1 cellular context compared by ENCODE assay signal in the genomic region with DNA sequence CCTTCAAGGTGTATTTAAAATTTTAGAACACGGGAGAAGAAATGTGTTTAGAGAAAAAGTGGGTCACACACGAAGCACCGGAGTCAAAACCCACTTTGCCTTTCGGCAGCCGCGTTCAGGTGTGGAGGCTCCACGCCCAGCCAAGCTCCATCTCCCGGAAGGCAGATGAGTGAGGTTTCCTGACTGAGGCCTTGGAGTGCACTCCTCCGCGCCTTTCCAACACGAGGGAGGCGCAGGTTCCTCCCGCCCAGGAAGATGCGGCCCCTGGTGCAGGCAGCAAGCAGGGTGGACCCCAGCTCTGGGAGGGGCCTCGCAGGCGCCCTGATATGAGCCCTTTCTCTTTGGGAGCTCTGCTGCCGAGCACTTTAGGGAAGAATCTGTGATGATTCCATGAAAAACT.
TF ChIP-seq lines count a peak whose summit lies in the region.

No MANE protein-coding gene starts in this region.

TF ChIP-seq in GM12878, 131 proteins besides CTCF, POLR2A, EP300 and RAD21:
- TF ChIP-seq, protein P1, sequence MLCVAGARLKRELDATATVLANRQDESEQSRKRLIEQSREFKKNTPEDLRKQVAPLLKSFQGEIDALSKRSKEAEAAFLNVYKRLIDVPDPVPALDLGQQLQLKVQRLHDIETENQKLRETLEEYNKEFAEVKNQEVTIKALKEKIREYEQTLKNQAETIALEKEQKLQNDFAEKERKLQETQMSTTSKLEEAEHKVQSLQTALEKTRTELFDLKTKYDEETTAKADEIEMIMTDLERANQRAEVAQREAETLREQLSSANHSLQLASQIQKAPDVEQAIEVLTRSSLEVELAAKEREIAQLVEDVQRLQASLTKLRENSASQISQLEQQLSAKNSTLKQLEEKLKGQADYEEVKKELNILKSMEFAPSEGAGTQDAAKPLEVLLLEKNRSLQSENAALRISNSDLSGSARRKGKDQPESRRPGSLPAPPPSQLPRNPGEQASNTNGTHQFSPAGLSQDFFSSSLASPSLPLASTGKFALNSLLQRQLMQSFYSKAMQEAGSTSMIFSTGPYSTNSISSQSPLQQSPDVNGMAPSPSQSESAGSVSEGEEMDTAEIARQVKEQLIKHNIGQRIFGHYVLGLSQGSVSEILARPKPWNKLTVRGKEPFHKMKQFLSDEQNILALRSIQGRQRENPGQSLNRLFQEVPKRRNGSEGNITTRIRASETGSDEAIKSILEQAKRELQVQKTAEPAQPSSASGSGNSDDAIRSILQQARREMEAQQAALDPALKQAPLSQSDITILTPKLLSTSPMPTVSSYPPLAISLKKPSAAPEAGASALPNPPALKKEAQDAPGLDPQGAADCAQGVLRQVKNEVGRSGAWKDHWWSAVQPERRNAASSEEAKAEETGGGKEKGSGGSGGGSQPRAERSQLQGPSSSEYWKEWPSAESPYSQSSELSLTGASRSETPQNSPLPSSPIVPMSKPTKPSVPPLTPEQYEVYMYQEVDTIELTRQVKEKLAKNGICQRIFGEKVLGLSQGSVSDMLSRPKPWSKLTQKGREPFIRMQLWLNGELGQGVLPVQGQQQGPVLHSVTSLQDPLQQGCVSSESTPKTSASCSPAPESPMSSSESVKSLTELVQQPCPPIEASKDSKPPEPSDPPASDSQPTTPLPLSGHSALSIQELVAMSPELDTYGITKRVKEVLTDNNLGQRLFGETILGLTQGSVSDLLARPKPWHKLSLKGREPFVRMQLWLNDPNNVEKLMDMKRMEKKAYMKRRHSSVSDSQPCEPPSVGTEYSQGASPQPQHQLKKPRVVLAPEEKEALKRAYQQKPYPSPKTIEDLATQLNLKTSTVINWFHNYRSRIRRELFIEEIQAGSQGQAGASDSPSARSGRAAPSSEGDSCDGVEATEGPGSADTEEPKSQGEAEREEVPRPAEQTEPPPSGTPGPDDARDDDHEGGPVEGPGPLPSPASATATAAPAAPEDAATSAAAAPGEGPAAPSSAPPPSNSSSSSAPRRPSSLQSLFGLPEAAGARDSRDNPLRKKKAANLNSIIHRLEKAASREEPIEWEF (IDR thresholded peaks at IDR 0.05; ENCODE audit: insufficient replicate concordance, low read depth, low read length): no peak
